Comparison of ENCODE assay signal across 9 cellular contexts in genomic region chr2:43676322-43677050, GRCh38. TPM values are rescaled to one million over a fixed set of nuclear protein-coding genes. Genes with fewer than 3 reads are reported as not detected.
DNase-seq lines count a peak whose midpoint lies in the region; ATAC-seq and TF ChIP-seq lines count a peak whose summit lies in the region.
"Had no signal": no experiment of that assay in that cellular context is flagged by ENCODE, and none has a peak within 500 bp of the region (broad histone marks: within the 10 kb centered on the region; RNA-seq: fewer than 3 reads in every experiment).

C1GALT1C1L (minus strand) TSS chr2:43676429; CDS start chr2:43676322, 107 bp downstream.

- peak; percentile 0 to 24 for DNase-seq in NCI-H2081 (lab: John Stamatoyannopoulos, UW)
- DNase-seq in NCI-H2081 treated with DMSO at 0.1 percent for 48 hours (lab: John Stamatoyannopoulos, UW) = no peak
- peak; percentile 45 to 73 for DNase-seq in SHP77 (lab: John Stamatoyannopoulos, UW)
- peak; percentile 24 to 58 for DNase-seq in breast epithelium (ENCODE audit: low spot score in 2 of 2)
- DNase-seq in kidney epithelial cell (ENCODE audit: low read depth) = peak; percentile 29
- peak; percentile 1 to 22 for DNase-seq in stimulated activated CD4-positive, alpha-beta T cell treated with anti-CD3 and anti-CD28 coated beads, Interleukin-1b, Interleukin-23, amount 100 ng/mL, for 4 hours (ENCODE audit: low read depth in 2 of 2)

- no peaks in the 10 kb centered on the region for H3K4me1 ChIP-seq in breast epithelium

- H3K9me3 ChIP-seq in breast epithelium = no peaks in the 10 kb centered on the region

- ATAC-seq in GM21576 (IDR thresholded peaks at IDR 0.05; ENCODE audit: unreplicated experiment) = no peak
- ATAC-seq in GM21737 (IDR thresholded peaks at IDR 0.05; ENCODE audit: unreplicated experiment) = no peak

- no peaks in the 10 kb centered on the region for H3K36me3 ChIP-seq in breast epithelium
- no peaks in the 10 kb centered on the region for H3K36me3 ChIP-seq in kidney epithelial cell (ENCODE audit: control insufficient read depth, insufficient read depth, low read length)

- H3K27me3 ChIP-seq in breast epithelium = no peaks in the 10 kb centered on the region
- H3K27me3 ChIP-seq in kidney epithelial cell (ENCODE audit: control insufficient read depth, insufficient read depth, low read length) = no peaks in the 10 kb centered on the region

- H3K4me3 ChIP-seq in breast epithelium (peak within 1 kb of the TSS; percentile 46 to 72 (median 64)), kidney epithelial cell (ENCODE audit: low read depth, low read length) (peak within 1 kb of the TSS; percentile 44)

- no peak for TF ChIP-seq POLR2A in breast epithelium (IDR thresholded peaks at IDR 0.05)

- TF ChIP-seq CTCF in breast epithelium (IDR thresholded peaks at IDR 0.05) (no peak), kidney epithelial cell (IDR thresholded peaks at IDR 0.05; ENCODE audit: insufficient read depth, low read length, poor library complexity, severe bottlenecking) (no peak)

- H3K27ac ChIP-seq in breast epithelium = peak within 1 kb of the TSS; percentile 45 to 52
- H3K27ac ChIP-seq: C4-2B had no signal

- intact Hi-C loops in breast epithelium (cut with DNase I; ENCODE audit: low total_unique reads) = no loop called here

RNA-seq across cellular contexts. Expression of gene C1GALT1C1L, which starts in this region (rescaled TPM):
- total RNA-seq in breast epithelium (1 to 10 TPM; 2.0 to 2.9 (median 2.0) TPM), kidney epithelial cell (1.1 and 1.2 TPM in 2 replicates)
